ENCODE assay signal across 1 cellular context in genomic region chr1:26111530-26112406, GRCh38.
TF ChIP-seq lines count a peak whose summit lies in the region.

Gene PDIK1L, plus strand, starts transcription at chr1:26111824. Its CDS starts 2,485 bp downstream, at chr1:26114309.

TF ChIP-seq in HepG2, 621 proteins besides CTCF, POLR2A, EP300 and RAD21 (continued from another document and continues in another):
- TF ChIP-seq, protein P1, sequence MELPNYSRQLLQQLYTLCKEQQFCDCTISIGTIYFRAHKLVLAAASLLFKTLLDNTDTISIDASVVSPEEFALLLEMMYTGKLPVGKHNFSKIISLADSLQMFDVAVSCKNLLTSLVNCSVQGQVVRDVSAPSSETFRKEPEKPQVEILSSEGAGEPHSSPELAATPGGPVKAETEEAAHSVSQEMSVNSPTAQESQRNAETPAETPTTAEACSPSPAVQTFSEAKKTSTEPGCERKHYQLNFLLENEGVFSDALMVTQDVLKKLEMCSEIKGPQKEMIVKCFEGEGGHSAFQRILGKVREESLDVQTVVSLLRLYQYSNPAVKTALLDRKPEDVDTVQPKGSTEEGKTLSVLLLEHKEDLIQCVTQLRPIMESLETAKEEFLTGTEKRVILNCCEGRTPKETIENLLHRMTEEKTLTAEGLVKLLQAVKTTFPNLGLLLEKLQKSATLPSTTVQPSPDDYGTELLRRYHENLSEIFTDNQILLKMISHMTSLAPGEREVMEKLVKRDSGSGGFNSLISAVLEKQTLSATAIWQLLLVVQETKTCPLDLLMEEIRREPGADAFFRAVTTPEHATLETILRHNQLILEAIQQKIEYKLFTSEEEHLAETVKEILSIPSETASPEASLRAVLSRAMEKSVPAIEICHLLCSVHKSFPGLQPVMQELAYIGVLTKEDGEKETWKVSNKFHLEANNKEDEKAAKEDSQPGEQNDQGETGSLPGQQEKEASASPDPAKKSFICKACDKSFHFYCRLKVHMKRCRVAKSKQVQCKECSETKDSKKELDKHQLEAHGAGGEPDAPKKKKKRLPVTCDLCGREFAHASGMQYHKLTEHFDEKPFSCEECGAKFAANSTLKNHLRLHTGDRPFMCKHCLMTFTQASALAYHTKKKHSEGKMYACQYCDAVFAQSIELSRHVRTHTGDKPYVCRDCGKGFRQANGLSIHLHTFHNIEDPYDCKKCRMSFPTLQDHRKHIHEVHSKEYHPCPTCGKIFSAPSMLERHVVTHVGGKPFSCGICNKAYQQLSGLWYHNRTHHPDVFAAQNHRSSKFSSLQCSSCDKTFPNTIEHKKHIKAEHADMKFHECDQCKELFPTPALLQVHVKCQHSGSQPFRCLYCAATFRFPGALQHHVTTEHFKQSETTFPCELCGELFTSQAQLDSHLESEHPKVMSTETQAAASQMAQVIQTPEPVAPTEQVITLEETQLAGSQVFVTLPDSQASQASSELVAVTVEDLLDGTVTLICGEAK (IDR thresholded peaks at IDR 0.05) = no peak
- TF ChIP-seq, protein P1 (CRISPR knock-in tag; IDR thresholded peaks at IDR 0.05) = 0 out of 2 replicates have a peak, but pooled peaks have one; percentile 44
- peak; percentile 58; the same call in 1 of the 2 replicates for TF ChIP-seq GZF1 (CRISPR knock-in tag; IDR thresholded peaks at IDR 0.05)
- TF ChIP-seq YEATS4 (CRISPR knock-in tag; IDR thresholded peaks at IDR 0.05; ENCODE audit: borderline replicate concordance) = peak; percentile 47; the same call in 1 of the 2 replicates
- TF ChIP-seq, protein P2, sequence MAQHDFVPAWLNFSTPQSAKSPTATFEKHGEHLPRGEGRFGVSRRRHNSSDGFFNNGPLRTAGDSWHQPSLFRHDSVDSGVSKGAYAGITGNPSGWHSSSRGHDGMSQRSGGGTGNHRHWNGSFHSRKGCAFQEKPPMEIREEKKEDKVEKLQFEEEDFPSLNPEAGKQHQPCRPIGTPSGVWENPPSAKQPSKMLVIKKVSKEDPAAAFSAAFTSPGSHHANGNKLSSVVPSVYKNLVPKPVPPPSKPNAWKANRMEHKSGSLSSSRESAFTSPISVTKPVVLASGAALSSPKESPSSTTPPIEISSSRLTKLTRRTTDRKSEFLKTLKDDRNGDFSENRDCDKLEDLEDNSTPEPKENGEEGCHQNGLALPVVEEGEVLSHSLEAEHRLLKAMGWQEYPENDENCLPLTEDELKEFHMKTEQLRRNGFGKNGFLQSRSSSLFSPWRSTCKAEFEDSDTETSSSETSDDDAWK (CRISPR knock-in tag; IDR thresholded peaks at IDR 0.05) = no peak
- TF ChIP-seq ZNF646 (CRISPR knock-in tag; IDR thresholded peaks at IDR 0.05) = no peak
- TF ChIP-seq CREBL2 (CRISPR knock-in tag; IDR thresholded peaks at IDR 0.05; ENCODE audit: borderline replicate concordance) = 0 out of 2 replicates have a peak, but pooled peaks have one; percentile 36
- peak; percentile 68; the same call in 1 of the 2 replicates for TF ChIP-seq KLF9 (CRISPR knock-in tag; IDR thresholded peaks at IDR 0.05; ENCODE audit: low read depth)
- no peak for TF ChIP-seq ESRRA (CRISPR knock-in tag; IDR thresholded peaks at IDR 0.05; ENCODE audit: low read depth)
- peak; percentile 85 for TF ChIP-seq BHLHE40 (IDR thresholded peaks at IDR 0.05; ENCODE audit: low read length)
- peak; percentile 48 for TF ChIP-seq HNRNPLL (IDR thresholded peaks at IDR 0.05; ENCODE audit: low read depth, low read length, poor library complexity, severe bottlenecking)
- no peak; the same call in none of the 2 replicates for TF ChIP-seq TFDP2 (CRISPR knock-in tag; IDR thresholded peaks at IDR 0.05)
- no peak for TF ChIP-seq ZC3H13 (CRISPR knock-in tag; IDR thresholded peaks at IDR 0.05)
- TF ChIP-seq ZNF205 (CRISPR knock-in tag; IDR thresholded peaks at IDR 0.05) = no peak
- peak; percentile 64; the same call in 1 of the 2 replicates for TF ChIP-seq ZNF772 (CRISPR knock-in tag; IDR thresholded peaks at IDR 0.05)
- TF ChIP-seq, protein P3, sequence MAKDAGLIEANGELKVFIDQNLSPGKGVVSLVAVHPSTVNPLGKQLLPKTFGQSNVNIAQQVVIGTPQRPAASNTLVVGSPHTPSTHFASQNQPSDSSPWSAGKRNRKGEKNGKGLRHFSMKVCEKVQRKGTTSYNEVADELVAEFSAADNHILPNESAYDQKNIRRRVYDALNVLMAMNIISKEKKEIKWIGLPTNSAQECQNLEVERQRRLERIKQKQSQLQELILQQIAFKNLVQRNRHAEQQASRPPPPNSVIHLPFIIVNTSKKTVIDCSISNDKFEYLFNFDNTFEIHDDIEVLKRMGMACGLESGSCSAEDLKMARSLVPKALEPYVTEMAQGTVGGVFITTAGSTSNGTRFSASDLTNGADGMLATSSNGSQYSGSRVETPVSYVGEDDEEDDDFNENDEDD (CRISPR knock-in tag; IDR thresholded peaks at IDR 0.05; ENCODE audit: borderline replicate concordance) = peak; percentile 78; the same call in 1 of the 2 replicates
- TF ChIP-seq HMG20B (CRISPR knock-in tag; conservative IDR thresholded peaks at IDR 0.05) = no peak
- peak; percentile 51; the same call in 1 of the 2 replicates for TF ChIP-seq ZNF747 (CRISPR knock-in tag; IDR thresholded peaks at IDR 0.05; ENCODE audit: borderline replicate concordance)
- TF ChIP-seq, protein P4, sequence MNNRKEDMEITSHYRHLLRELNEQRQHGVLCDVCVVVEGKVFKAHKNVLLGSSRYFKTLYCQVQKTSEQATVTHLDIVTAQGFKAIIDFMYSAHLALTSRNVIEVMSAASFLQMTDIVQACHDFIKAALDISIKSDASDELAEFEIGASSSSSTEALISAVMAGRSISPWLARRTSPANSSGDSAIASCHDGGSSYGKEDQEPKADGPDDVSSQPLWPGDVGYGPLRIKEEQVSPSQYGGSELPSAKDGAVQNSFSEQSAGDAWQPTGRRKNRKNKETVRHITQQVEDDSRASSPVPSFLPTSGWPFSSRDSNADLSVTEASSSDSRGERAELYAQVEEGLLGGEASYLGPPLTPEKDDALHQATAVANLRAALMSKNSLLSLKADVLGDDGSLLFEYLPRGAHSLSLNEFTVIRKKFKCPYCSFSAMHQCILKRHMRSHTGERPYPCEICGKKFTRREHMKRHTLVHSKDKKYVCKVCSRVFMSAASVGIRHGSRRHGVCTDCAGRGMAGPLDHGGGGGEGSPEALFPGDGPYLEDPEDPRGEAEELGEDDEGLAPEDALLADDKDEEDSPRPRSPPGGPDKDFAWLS (CRISPR knock-in tag; IDR thresholded peaks at IDR 0.05; ENCODE audit: borderline replicate concordance) = no peak
- no peak for TF ChIP-seq SIX1 (CRISPR knock-in tag; IDR thresholded peaks at IDR 0.05; ENCODE audit: borderline replicate concordance)
- peak; percentile 6; the same call in 1 of the 2 replicates for TF ChIP-seq ZNF709 (CRISPR knock-in tag; IDR thresholded peaks at IDR 0.05)
- peak; percentile 48; the same call in 1 of the 2 replicates for TF ChIP-seq ZNF691 (CRISPR knock-in tag; IDR thresholded peaks at IDR 0.05; ENCODE audit: borderline replicate concordance, low read depth)
- no peak for TF ChIP-seq WIZ (CRISPR knock-in tag; IDR thresholded peaks at IDR 0.05)
- TF ChIP-seq GABPB1 (CRISPR knock-in tag; IDR thresholded peaks at IDR 0.05) = peak; percentile 51; the same call in 1 of the 2 replicates
- TF ChIP-seq MAFG (CRISPR knock-in tag; IDR thresholded peaks at IDR 0.05) = no peak
- TF ChIP-seq MYC (CRISPR knock-in tag; IDR thresholded peaks at IDR 0.05; ENCODE audit: borderline replicate concordance) = peak; percentile 6; the same call in 1 of the 2 replicates
- TF ChIP-seq, protein P5, sequence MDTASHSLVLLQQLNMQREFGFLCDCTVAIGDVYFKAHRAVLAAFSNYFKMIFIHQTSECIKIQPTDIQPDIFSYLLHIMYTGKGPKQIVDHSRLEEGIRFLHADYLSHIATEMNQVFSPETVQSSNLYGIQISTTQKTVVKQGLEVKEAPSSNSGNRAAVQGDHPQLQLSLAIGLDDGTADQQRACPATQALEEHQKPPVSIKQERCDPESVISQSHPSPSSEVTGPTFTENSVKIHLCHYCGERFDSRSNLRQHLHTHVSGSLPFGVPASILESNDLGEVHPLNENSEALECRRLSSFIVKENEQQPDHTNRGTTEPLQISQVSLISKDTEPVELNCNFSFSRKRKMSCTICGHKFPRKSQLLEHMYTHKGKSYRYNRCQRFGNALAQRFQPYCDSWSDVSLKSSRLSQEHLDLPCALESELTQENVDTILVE (CRISPR knock-in tag; IDR thresholded peaks at IDR 0.05) = 0 out of 2 replicates have a peak, but pooled peaks have one; percentile 13
- TF ChIP-seq, protein P6, sequence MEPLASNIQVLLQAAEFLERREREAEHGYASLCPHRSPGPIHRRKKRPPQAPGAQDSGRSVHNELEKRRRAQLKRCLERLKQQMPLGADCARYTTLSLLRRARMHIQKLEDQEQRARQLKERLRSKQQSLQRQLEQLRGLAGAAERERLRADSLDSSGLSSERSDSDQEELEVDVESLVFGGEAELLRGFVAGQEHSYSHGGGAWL (CRISPR knock-in tag; IDR thresholded peaks at IDR 0.05) = peak; percentile 78; the same call in 1 of the 2 replicates
